Comparison of ENCODE assay signal across 14 cellular contexts in the genomic region with DNA sequence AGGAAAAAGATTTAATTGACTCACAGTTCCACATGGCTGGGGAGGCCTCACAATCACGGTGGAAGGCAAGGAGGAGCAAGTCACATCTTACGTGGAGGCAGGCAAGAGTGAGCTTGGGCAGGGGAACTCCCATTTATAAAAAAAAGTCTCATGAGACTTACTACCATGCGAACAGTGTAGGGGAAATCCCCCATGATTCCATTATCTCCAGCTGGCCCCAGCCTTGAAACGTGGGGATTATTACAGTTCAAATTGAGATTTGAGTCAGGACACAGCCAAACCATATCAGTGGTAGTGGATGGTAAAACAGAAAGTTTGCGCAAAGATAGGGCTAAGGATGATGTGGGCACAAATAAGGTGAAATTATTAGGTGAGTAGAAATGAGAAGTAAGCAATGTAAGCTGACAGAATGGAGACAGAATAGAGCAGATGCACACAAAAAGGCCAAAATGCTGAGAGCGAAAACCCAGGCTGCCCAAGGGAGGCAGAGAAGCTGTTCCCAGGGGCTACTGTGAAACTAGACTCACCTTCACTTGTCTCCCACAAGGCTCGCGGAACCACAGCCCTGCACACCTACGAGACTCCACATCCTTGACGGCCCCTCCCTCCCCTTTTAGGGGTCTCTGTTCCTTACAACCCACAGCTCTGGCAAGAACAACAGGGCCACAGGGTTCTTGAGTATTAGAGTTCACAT.
A peak's percentile ranks its signal among the peaks of the same experiment; 100 is the strongest.
DNase-seq lines count a peak whose midpoint lies in the region; ATAC-seq and TF ChIP-seq lines count a peak whose summit lies in the region.
"Had no signal": no experiment of that assay in that cellular context is flagged by ENCODE, and none has a peak within 500 bp of the region (broad histone marks: within the 10 kb centered on the region; RNA-seq: fewer than 3 reads in every experiment).

No MANE protein-coding gene starts in this region.

- TF ChIP-seq CTCF in testis (IDR thresholded peaks at IDR 0.05) (no peak), psoas muscle (IDR thresholded peaks at IDR 0.05) (no peak)

- no peak overlapping the region for H3K27ac ChIP-seq in testis
- no peak overlapping the region for H3K27ac ChIP-seq in psoas muscle
- H3K27ac ChIP-seq: tibial artery had no signal

- H3K4me3 ChIP-seq in testis (no peak overlapping the region), psoas muscle (no peak overlapping the region)
- H3K4me3 ChIP-seq: tibial artery had no signal

- H3K36me3 ChIP-seq in testis (ENCODE audit: low read depth, missing control alignments) (no peaks in the 10 kb centered on the region), psoas muscle (ENCODE audit: insufficient read depth in 1 of 2, low read depth in 1 of 2) (no peaks in the 10 kb centered on the region)
- H3K36me3 ChIP-seq: tibial artery had no signal

- ATAC-seq in activated CD4-positive, CD25-positive, alpha-beta regulatory T cell treated with anti-CD3 and anti-CD28 coated beads, Interleukin-2, amount 50 U/mL, for 24 hours, result peak; percentile 60 to 77
- ATAC-seq in GM21723 (IDR thresholded peaks at IDR 0.05; ENCODE audit: unreplicated experiment), result peak; percentile 91
- ATAC-seq in HG03280 (IDR thresholded peaks at IDR 0.05; ENCODE audit: unreplicated experiment), result peak; percentile 82
- ATAC-seq in stimulated activated naive CD8-positive, alpha-beta T cell treated with anti-CD3 and anti-CD28 coated beads, Interleukin-15, Interleukin-2, amounts not matched to agents 100 U/mL and 50 U/mL, for 24 hours, result peak; percentile 14
- no peak for ATAC-seq in psoas muscle

- no peak for TF ChIP-seq POLR2A in testis (IDR thresholded peaks at IDR 0.05)

- no peaks in the 10 kb centered on the region for H3K27me3 ChIP-seq in testis
- H3K27me3 ChIP-seq in psoas muscle (ENCODE audit: insufficient read depth in 3 of 3, low read length in 2 of 3), result no peaks in the 10 kb centered on the region
- H3K27me3 ChIP-seq: tibial artery had no signal

- intact Hi-C loops in testis (cut with DNase I; ENCODE audit: low total_unique reads) (no loop called here), psoas muscle (cut with DNase I) (no loop called here)

- H3K9me3 ChIP-seq in testis, result no peaks in the 10 kb centered on the region
- H3K9me3 ChIP-seq in psoas muscle, result no peaks in the 10 kb centered on the region
- H3K9me3 ChIP-seq: tibial artery had no signal

- H3K4me1 ChIP-seq in testis (no peaks in the 10 kb centered on the region), psoas muscle (no peaks in the 10 kb centered on the region)
- H3K4me1 ChIP-seq: tibial artery had no signal

- DNase-seq in activated CD4-positive, CD25-positive, alpha-beta regulatory T cell treated with anti-CD3 and anti-CD28 coated beads, Interleukin-2, amount 50 U/mL, for 72 hours, result no peak
- no peak for DNase-seq in stimulated activated naive CD8-positive, alpha-beta T cell treated with anti-CD3 and anti-CD28 coated beads, Interleukin-15, Interleukin-2, amounts not matched to agents 100 U/mL and 50 U/mL, for 24 hours
- DNase-seq in testis (no peak), psoas muscle (no peak), cortex of kidney (lab: John Stamatoyannopoulos, UW) (no peak)
- DNase-seq: 8988T; activated CD4-positive, alpha-beta T cell treated with anti-CD3 and anti-CD28 coated beads, Interleukin-2, amount 50 U/mL, for 48 hours; NCI-H1436 treated with DMSO at 0.1 percent for 48 hours; Right ventricle myocardium superior; stimulated activated CD4-positive, alpha-beta T cell treated with anti-CD3 and anti-CD28 coated beads, Interleukin-2, amount 100 ng/mL, for 24 hours; tibial artery had no signal

- 76 to 83% methylated on average over 10 of the region's 10 CpGs for WGBS in testis, 2 donors
- 73 to 75% (median 73%) methylated on average over 10 of the region's 10 CpGs for WGBS in psoas muscle, 3 donors

Comparison
In these comparisons a context has a peak if more than half of its experiments do, and no peak if none do; other contexts are left out.
1. ATAC-seq: peak in activated CD4-positive, CD25-positive, alpha-beta regulatory T cell treated with anti-CD3 and anti-CD28 coated beads, Interleukin-2, amount 50 U/mL, for 24 hours (2 of 2), GM21723 (single experiment), HG03280 (single experiment) and stimulated activated naive CD8-positive, alpha-beta T cell treated with anti-CD3 and anti-CD28 coated beads, Interleukin-15, Interleukin-2, amounts not matched to agents 100 U/mL and 50 U/mL, for 24 hours (single experiment); none in psoas muscle (0 of 4).